Comparison of ENCODE assay signal across 12 cellular contexts in the genomic region with DNA sequence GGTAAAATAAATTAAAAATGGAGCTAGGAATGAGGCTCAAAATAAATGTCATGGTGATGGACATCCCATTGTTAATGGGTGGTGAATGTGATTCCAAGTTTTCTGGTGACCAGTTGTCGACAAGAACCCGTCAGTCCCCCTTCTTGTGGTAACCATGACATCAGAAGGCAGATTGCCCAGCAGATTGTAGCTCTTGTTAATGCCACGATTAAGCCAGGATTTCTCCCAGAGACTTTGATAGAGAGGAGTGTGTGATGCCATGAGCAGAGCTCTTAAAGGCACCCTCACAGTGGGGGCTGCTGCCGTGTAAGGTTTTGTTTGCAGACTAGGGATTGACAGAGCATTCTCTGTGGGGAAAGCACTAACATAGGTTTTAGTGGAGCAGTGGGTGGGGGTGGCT. TPM values are rescaled to one million over a fixed set of nuclear protein-coding genes. Genes with fewer than 3 reads are reported as not detected.
"Had no signal": no experiment of that assay in that cellular context is flagged by ENCODE, and none has a peak within 500 bp of the region (broad histone marks: within the 10 kb centered on the region; RNA-seq: fewer than 3 reads in every experiment).

No MANE protein-coding gene starts in this region.

- H3K4me3 ChIP-seq: dorsolateral prefrontal cortex, lung, thoracic aorta had no signal

- ATAC-seq: activated CD4-positive, alpha-beta T cell treated with anti-CD3 and anti-CD28 coated beads for 36 hours; stimulated activated effector memory CD8-positive, alpha-beta T cell treated with anti-CD3 and anti-CD28 coated beads, Interleukin-12 subunit alpha, Interleukin-12 subunit beta, amount 100 ng/mL, for 72 hours had no signal

- H3K36me3 Mint-ChIP-seq: activated CD4-positive, alpha-beta memory T cell treated with anti-CD3 and anti-CD28 coated beads for 36 hours; activated naive CD4-positive, alpha-beta T cell treated with anti-CD3 and anti-CD28 coated beads, Interleukin-2, amount 10 ng/mL, durations not matched to agents 7 days and 5 days; stimulated activated effector memory CD8-positive, alpha-beta T cell treated with anti-CD3 and anti-CD28 coated beads, Interleukin-12 subunit alpha, Interleukin-12 subunit beta, amount 100 ng/mL, for 72 hours had no signal

- H3K27ac ChIP-seq: dorsolateral prefrontal cortex, thoracic aorta had no signal

- H3K36me3 ChIP-seq: thoracic aorta had no signal

- DNase-seq: activated CD4-positive, alpha-beta memory T cell treated with anti-CD3 and anti-CD28 coated beads for 36 hours; activated CD4-positive, alpha-beta T cell treated with anti-CD3 and anti-CD28 coated beads for 36 hours; activated naive CD4-positive, alpha-beta T cell treated with anti-CD3 and anti-CD28 coated beads, Interleukin-2, amount 10 ng/mL, durations not matched to agents 7 days and 5 days; activated T-cell treated with anti-CD3 and anti-CD28 coated beads, Interleukin-2, amount 50 U/mL, for 24 hours; dorsolateral prefrontal cortex; islet precursor cell; midbrain had no signal

- H3K9me3 Mint-ChIP-seq: activated CD4-positive, alpha-beta memory T cell treated with anti-CD3 and anti-CD28 coated beads for 36 hours; activated naive CD4-positive, alpha-beta T cell treated with anti-CD3 and anti-CD28 coated beads, Interleukin-2, amount 10 ng/mL, durations not matched to agents 7 days and 5 days; activated T-cell treated with anti-CD3 and anti-CD28 coated beads, Interleukin-2, amount 50 U/mL, for 24 hours; stimulated activated effector memory CD8-positive, alpha-beta T cell treated with anti-CD3 and anti-CD28 coated beads, Interleukin-12 subunit alpha, Interleukin-12 subunit beta, amount 100 ng/mL, for 72 hours had no signal

- H3K9me3 ChIP-seq: thoracic aorta had no signal

- H3K4me3 Mint-ChIP-seq: activated CD4-positive, alpha-beta memory T cell treated with anti-CD3 and anti-CD28 coated beads for 36 hours; activated CD4-positive, alpha-beta T cell treated with anti-CD3 and anti-CD28 coated beads for 36 hours; activated naive CD4-positive, alpha-beta T cell treated with anti-CD3 and anti-CD28 coated beads, Interleukin-2, amount 10 ng/mL, durations not matched to agents 7 days and 5 days; activated T-cell treated with anti-CD3 and anti-CD28 coated beads, Interleukin-2, amount 50 U/mL, for 24 hours; stimulated activated effector memory CD8-positive, alpha-beta T cell treated with anti-CD3 and anti-CD28 coated beads, Interleukin-12 subunit alpha, Interleukin-12 subunit beta, amount 100 ng/mL, for 72 hours had no signal

- H3K4me1 Mint-ChIP-seq: activated CD4-positive, alpha-beta T cell treated with anti-CD3 and anti-CD28 coated beads for 36 hours; activated naive CD4-positive, alpha-beta T cell treated with anti-CD3 and anti-CD28 coated beads, Interleukin-2, amount 10 ng/mL, durations not matched to agents 7 days and 5 days; stimulated activated effector memory CD8-positive, alpha-beta T cell treated with anti-CD3 and anti-CD28 coated beads, Interleukin-12 subunit alpha, Interleukin-12 subunit beta, amount 100 ng/mL, for 72 hours had no signal

- H3K27ac Mint-ChIP-seq: activated CD4-positive, alpha-beta memory T cell treated with anti-CD3 and anti-CD28 coated beads for 36 hours; activated CD4-positive, alpha-beta T cell treated with anti-CD3 and anti-CD28 coated beads for 36 hours; activated naive CD4-positive, alpha-beta T cell treated with anti-CD3 and anti-CD28 coated beads, Interleukin-2, amount 10 ng/mL, durations not matched to agents 7 days and 5 days; activated T-cell treated with anti-CD3 and anti-CD28 coated beads, Interleukin-2, amount 50 U/mL, for 24 hours; stimulated activated effector memory CD8-positive, alpha-beta T cell treated with anti-CD3 and anti-CD28 coated beads, Interleukin-12 subunit alpha, Interleukin-12 subunit beta, amount 100 ng/mL, for 72 hours had no signal

RNA-seq across cellular contexts. Expression of gene ASPG, which starts 50.2 kb away (rescaled TPM):
- total RNA-seq: activated CD4-positive, alpha-beta memory T cell treated with anti-CD3 and anti-CD28 coated beads for 36 hours; activated CD4-positive, alpha-beta T cell treated with anti-CD3 and anti-CD28 coated beads for 36 hours; myocyte; osteoblast had no signal
